In genomic region chr16:67547423-67548264, GRCh38 we compare ENCODE assay signal across 8 cellular contexts. TPM values are rescaled to one million over a fixed set of nuclear protein-coding genes. Genes with fewer than 3 reads are reported as not detected.
DNase-seq lines count a peak whose midpoint lies in the region; ATAC-seq lines count a peak whose summit lies in the region.

No MANE protein-coding gene starts in this region.

- DNase-seq in NCI-H2171 treated with DMSO at 0.1 percent for 48 hours (lab: John Stamatoyannopoulos, UW) (peak; percentile 21), NCI-H2171 (lab: John Stamatoyannopoulos, UW) (no peak), NCI-H1436 treated with DMSO at 0.1 percent for 48 hours (lab: John Stamatoyannopoulos, UW) (peak; percentile 52), dermis blood vessel endothelial cell (peak; percentile 89)

- no peak for ATAC-seq in GM18519 (IDR thresholded peaks at IDR 0.05; ENCODE audit: low FRiP score, unreplicated experiment)
- no peak for ATAC-seq in GM19023 (IDR thresholded peaks at IDR 0.05; ENCODE audit: unreplicated experiment)
- ATAC-seq in GM21528 (IDR thresholded peaks at IDR 0.05; ENCODE audit: low FRiP score, unreplicated experiment) = no peak

- peak overlapping the region; percentile 82 for H3K27ac Mint-ChIP-seq in stimulated activated naive CD8-positive, alpha-beta T cell treated with anti-CD3 and anti-CD28 coated beads, Interleukin-15, Interleukin-2, amounts not matched to agents 100 ng/mL and 50 ng/mL, for 24 hours

- no peaks in the 10 kb centered on the region for H3K27me3 Mint-ChIP-seq in stimulated activated naive CD8-positive, alpha-beta T cell treated with anti-CD3 and anti-CD28 coated beads, Interleukin-15, Interleukin-2, amounts not matched to agents 100 ng/mL and 50 ng/mL, for 24 hours

- no peaks in the 10 kb centered on the region for H3K9me3 Mint-ChIP-seq in stimulated activated naive CD8-positive, alpha-beta T cell treated with anti-CD3 and anti-CD28 coated beads, Interleukin-15, Interleukin-2, amounts not matched to agents 100 ng/mL and 50 ng/mL, for 24 hours

- H3K4me3 Mint-ChIP-seq in stimulated activated naive CD8-positive, alpha-beta T cell treated with anti-CD3 and anti-CD28 coated beads, Interleukin-15, Interleukin-2, amounts not matched to agents 100 ng/mL and 50 ng/mL, for 24 hours = peak overlapping the region; percentile 52

- H3K36me3 Mint-ChIP-seq in stimulated activated naive CD8-positive, alpha-beta T cell treated with anti-CD3 and anti-CD28 coated beads, Interleukin-15, Interleukin-2, amounts not matched to agents 100 ng/mL and 50 ng/mL, for 24 hours (ENCODE audit: low read depth) = peaks cover 4% of the 10 kb centered on the region

- peaks cover 46% of the 10 kb centered on the region for H3K4me1 Mint-ChIP-seq in stimulated activated naive CD8-positive, alpha-beta T cell treated with anti-CD3 and anti-CD28 coated beads, Interleukin-15, Interleukin-2, amounts not matched to agents 100 ng/mL and 50 ng/mL, for 24 hours (ENCODE audit: low read depth)

RNA-seq across cellular contexts. Expression of gene CTCF, which starts 14.7 kb away (rescaled TPM):
- total RNA-seq in dermis blood vessel endothelial cell = 30.3 and 36.3 TPM in 2 replicates

RNA-seq across cellular contexts. Expression of gene RIPOR1, which starts 19.0 kb away (rescaled TPM):
- 74.9 and 149 TPM in 2 replicates for total RNA-seq in dermis blood vessel endothelial cell
